In genomic region chrX:150575415-150575814, GRCh38 we compare ENCODE assay signal across 8 cellular contexts. TPM values are rescaled to one million over a fixed set of nuclear protein-coding genes. Genes with fewer than 3 reads are reported as not detected.
DNase-seq lines count a peak whose midpoint lies in the region; ATAC-seq, FAIRE-seq and TF ChIP-seq lines count a peak whose summit lies in the region.

No MANE protein-coding gene starts in this region.

- no peak overlapping the region for H3K4me3 ChIP-seq in KMS-11 (IDR thresholded peaks at IDR 0.05; ENCODE audit: insufficient read depth, low read depth, low read length)
- no peak overlapping the region for H3K4me3 ChIP-seq in left lung

- peaks cover 91% of the 10 kb centered on the region for H3K4me1 Mint-ChIP-seq in activated T-cell treated with anti-CD3 and anti-CD28 coated beads, Interleukin-2, amount 50 U/mL, for 24 hours (ENCODE audit: low read depth)

- peaks cover 7% of the 10 kb centered on the region for H3K36me3 Mint-ChIP-seq in activated T-cell treated with anti-CD3 and anti-CD28 coated beads, Interleukin-2, amount 50 U/mL, for 24 hours (ENCODE audit: low read depth)

- H3K27me3 Mint-ChIP-seq in activated T-cell treated with anti-CD3 and anti-CD28 coated beads, Interleukin-2, amount 50 U/mL, for 24 hours, result peaks cover 11% of the 10 kb centered on the region

- peak; percentile 64 for DNase-seq in activated T-cell treated with anti-CD3 and anti-CD28 coated beads, Interleukin-2, amount 50 U/mL, for 24 hours
- DNase-seq in left lung (peak in 1 of 2 donors; percentile 45), GM20000 (ENCODE audit: low spot score) (no peak), inferior parietal cortex (ENCODE audit: extremely low spot score) (no peak), sciatic nerve (ENCODE audit: low spot score) (no peak)

- ATAC-seq in left lung, result peak; percentile 69
- ATAC-seq in HG03520 (IDR thresholded peaks at IDR 0.05; ENCODE audit: unreplicated experiment), result no peak
- no peak for ATAC-seq in sciatic nerve

- H3K27ac Mint-ChIP-seq in activated T-cell treated with anti-CD3 and anti-CD28 coated beads, Interleukin-2, amount 50 U/mL, for 24 hours, result peak overlapping the region; percentile 97

- peak overlapping the region; percentile 55 for H3K4me2 ChIP-seq in KMS-11

- peak overlapping the region; percentile 55; the same call in 1 of the 2 replicates for H2AFZ ChIP-seq in KMS-11 (ENCODE audit: low read depth)

- H3K4me1 ChIP-seq in KMS-11 (ENCODE audit: low read depth, poor library complexity, severe bottlenecking), result peaks cover 81% of the 10 kb centered on the region
- peaks cover 0 to 51% of the 10 kb centered on the region in 2 donors for H3K4me1 ChIP-seq in left lung

- H3K27me3 ChIP-seq in KMS-11 (ENCODE audit: insufficient read depth, low read depth), result no peaks in the 10 kb centered on the region
- H3K27me3 ChIP-seq in left lung, result no peaks in the 10 kb centered on the region

- peak overlapping the region; percentile 84 for H3K4me3 Mint-ChIP-seq in activated T-cell treated with anti-CD3 and anti-CD28 coated beads, Interleukin-2, amount 50 U/mL, for 24 hours

- peak overlapping the region; percentile 87 for H3K27ac ChIP-seq in KMS-11
- H3K27ac ChIP-seq in left lung, result peak overlapping the region; percentile 34 to 71

- no peaks in the 10 kb centered on the region for H4K20me1 ChIP-seq in KMS-11 (ENCODE audit: insufficient read depth)

- H3K9me3 ChIP-seq in left lung, result no peaks in the 10 kb centered on the region

- peak overlapping the region; percentile 57; the same call in 1 of the 2 replicates for H3K9ac ChIP-seq in KMS-11

- peaks cover 56% of the 10 kb centered on the region; the same call in 1 of the 2 replicates for H3K79me2 ChIP-seq in KMS-11 (ENCODE audit: insufficient read depth, low read depth)

- H3K36me3 ChIP-seq in KMS-11 (ENCODE audit: insufficient read depth), result no peaks in the 10 kb centered on the region
- H3K36me3 ChIP-seq in left lung, result no peaks in the 10 kb centered on the region

- peak; percentile 97 for FAIRE-seq in A204.1 (lab: Jason Lieb, UNC)

- no peaks in the 10 kb centered on the region for H3K9me3 Mint-ChIP-seq in activated T-cell treated with anti-CD3 and anti-CD28 coated beads, Interleukin-2, amount 50 U/mL, for 24 hours

- intact Hi-C loops in left lung (cut with DNase I) (no loop called here), sciatic nerve (cut with DNase I) (no loop called here)

- no peak for TF ChIP-seq CTCF in KMS-11 (conservative IDR thresholded peaks at IDR 0.05; ENCODE audit: low read depth, low read length)
- no peak for TF ChIP-seq CTCF in left lung (IDR thresholded peaks at IDR 0.05)
- no peak for TF ChIP-seq CTCF in GM20000 (IDR thresholded peaks at IDR 0.05; ENCODE audit: extremely low read depth, missing control alignments)

RNA-seq across cellular contexts. Expression of gene MTM1, which starts 7.0 kb away (rescaled TPM):
- total RNA-seq in left lung, result 10 to 100 TPM; 16.7 to 21.9 TPM
- total RNA-seq in sciatic nerve, result 30.6 TPM
